23 cellular contexts compared by ENCODE assay signal in genomic region chr3:54003136-54003535, GRCh38.
"Had no signal": no experiment of that assay in that cellular context is flagged by ENCODE, and none has a peak within 500 bp of the region (broad histone marks: within the 10 kb centered on the region; RNA-seq: fewer than 3 reads in every experiment).

No MANE protein-coding gene starts in this region.

- ATAC-seq: effector memory CD8-positive, alpha-beta T cell; left lobe of liver; natural killer cell treated with Interleukin-12 subunit alpha and Interleukin-12 subunit beta and Interleukin-15 and Interleukin-18, amount 100 ng/mL, for 72 hours; sciatic nerve; stimulated activated naive CD8-positive, alpha-beta T cell treated with anti-CD3 and anti-CD28 coated beads, Interleukin-15, amount 100 ng/mL, for 72 hours had no signal

- H3K4me1 Mint-ChIP-seq: memory B cell; neural progenitor cell; stimulated activated naive CD8-positive, alpha-beta T cell treated with anti-CD3 and anti-CD28 coated beads, Interleukin-15, amount 100 ng/mL, for 72 hours had no signal

- H3K36me3 ChIP-seq: esophagus squamous epithelium, neural progenitor cell, right atrium auricular region, suprapubic skin, transverse colon had no signal

- H3K27ac ChIP-seq: coronary artery, esophagus squamous epithelium, neural progenitor cell, parathyroid adenoma, right atrium auricular region, suprapubic skin, transverse colon had no signal

- H3K27me3 Mint-ChIP-seq: progenitor cell of endocrine pancreas had no signal

- H3K4me3 Mint-ChIP-seq: effector memory CD8-positive, alpha-beta T cell; memory B cell; natural killer cell treated with Interleukin-12 subunit alpha and Interleukin-12 subunit beta and Interleukin-15 and Interleukin-18, amount 100 ng/mL, for 72 hours; neural progenitor cell; stimulated activated naive CD8-positive, alpha-beta T cell treated with anti-CD3 and anti-CD28 coated beads, Interleukin-15, amount 100 ng/mL, for 72 hours had no signal

- H3K27ac Mint-ChIP-seq: effector memory CD8-positive, alpha-beta T cell; memory B cell; natural killer cell treated with Interleukin-12 subunit alpha and Interleukin-12 subunit beta and Interleukin-15 and Interleukin-18, amount 100 ng/mL, for 72 hours; neural progenitor cell; progenitor cell of endocrine pancreas; stimulated activated naive CD8-positive, alpha-beta T cell treated with anti-CD3 and anti-CD28 coated beads, Interleukin-15, amount 100 ng/mL, for 72 hours had no signal

- H3K9me3 ChIP-seq: esophagus squamous epithelium, right atrium auricular region, suprapubic skin, transverse colon had no signal

- H3K27me3 ChIP-seq: esophagus squamous epithelium, neural progenitor cell, right atrium auricular region, transverse colon had no signal

- H3K4me3 ChIP-seq: coronary artery, esophagus squamous epithelium, lung, neural progenitor cell, right atrium auricular region, smooth muscle cell, suprapubic skin, transverse colon had no signal

- H3K36me3 Mint-ChIP-seq: memory B cell; natural killer cell treated with Interleukin-12 subunit alpha and Interleukin-12 subunit beta and Interleukin-15 and Interleukin-18, amount 100 ng/mL, for 72 hours; neural progenitor cell had no signal

- H3K9me3 Mint-ChIP-seq: effector memory CD8-positive, alpha-beta T cell; memory B cell; natural killer cell treated with Interleukin-12 subunit alpha and Interleukin-12 subunit beta and Interleukin-15 and Interleukin-18, amount 100 ng/mL, for 72 hours; neural progenitor cell; stimulated activated naive CD8-positive, alpha-beta T cell treated with anti-CD3 and anti-CD28 coated beads, Interleukin-15, amount 100 ng/mL, for 72 hours had no signal

- DNase-seq: dermis blood vessel endothelial cell; effector memory CD8-positive, alpha-beta T cell; erythroblast; esophagus squamous epithelium; stimulated activated CD4-positive, alpha-beta T cell treated with anti-CD3 and anti-CD28 coated beads, Interleukin-12 subunit alpha, Interleukin-12 subunit beta, amount 100 ng/mL, for 4 hours; stimulated activated CD4-positive, alpha-beta T cell treated with anti-CD3 and anti-CD28 coated beads, Interleukin-1b, Interleukin-23, amount 100 ng/mL, for 48 hours; stimulated activated CD4-positive, alpha-beta T cell treated with anti-CD3 and anti-CD28 coated beads, Interleukin-4, amount 100 ng/mL, for 1 hour; stimulated activated CD8-positive, alpha-beta memory T cell treated with anti-CD3 and anti-CD28 coated beads, Interleukin-4, amount 100 ng/mL, for 48 hours; stimulated activated naive CD4-positive, alpha-beta T cell; stimulated activated naive CD8-positive, alpha-beta T cell treated with anti-CD3 and anti-CD28 coated beads, Interleukin-15, amount 100 ng/mL, for 72 hours; transverse colon had no signal

- H3K4me1 ChIP-seq: esophagus squamous epithelium, neural progenitor cell, parathyroid adenoma, suprapubic skin, transverse colon had no signal
